ENCODE assay signal across 16 cellular contexts in the genomic region with DNA sequence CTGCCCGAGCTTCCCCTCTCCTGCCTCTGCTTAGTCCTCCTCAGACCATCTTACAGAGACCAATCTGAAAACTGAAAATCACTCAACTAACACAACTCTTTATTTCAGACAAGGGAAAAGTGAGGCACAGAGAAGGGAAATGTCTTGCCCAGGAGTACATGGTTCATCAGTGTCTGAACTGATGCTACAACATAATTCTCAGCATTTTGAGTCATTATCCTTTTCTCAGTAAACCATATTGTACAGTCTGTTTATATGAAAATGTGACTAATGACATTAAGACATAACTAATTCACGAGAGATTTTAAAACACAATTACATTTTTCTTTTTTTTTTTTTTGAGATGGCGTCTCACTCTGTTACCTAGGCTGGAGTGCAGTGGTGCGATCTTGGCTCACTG.
DNase-seq lines count a peak whose midpoint lies in the region; ATAC-seq and TF ChIP-seq lines count a peak whose summit lies in the region.
"Had no signal": no experiment of that assay in that cellular context is flagged by ENCODE, and none has a peak within 500 bp of the region (broad histone marks: within the 10 kb centered on the region; RNA-seq: fewer than 3 reads in every experiment).

No MANE protein-coding gene starts in this region.

- H3K4me1 Mint-ChIP-seq in activated T-cell treated with anti-CD3 and anti-CD28 coated beads, Interleukin-2, amount 50 U/mL, for 72 hours (ENCODE audit: low read depth) = no peaks in the 10 kb centered on the region
- peaks cover 5% of the 10 kb centered on the region for H3K4me1 Mint-ChIP-seq in memory B cell
- H3K4me1 Mint-ChIP-seq in naive thymus-derived CD8-positive, alpha-beta T cell = peaks cover 0 to 2% (median 0%) of the 10 kb centered on the region in 4 donors
- H3K4me1 Mint-ChIP-seq: CD14-positive monocyte, H9 had no signal

- H2AFZ ChIP-seq in KMS-11 (ENCODE audit: low read depth) = no peak overlapping the region

- H3K4me3 ChIP-seq in KMS-11 (IDR thresholded peaks at IDR 0.05; ENCODE audit: insufficient read depth, low read depth, low read length) = no peak overlapping the region
- H3K4me3 ChIP-seq: BLaER1 had no signal

- peaks cover 18 to 30% of the 10 kb centered on the region in 2 donors for H3K36me3 Mint-ChIP-seq in activated T-cell treated with anti-CD3 and anti-CD28 coated beads, Interleukin-2, amount 50 U/mL, for 72 hours (ENCODE audit: insufficient read depth in 2 of 2)
- peaks cover 39% of the 10 kb centered on the region for H3K36me3 Mint-ChIP-seq in memory B cell
- peaks cover 20 to 87% (median 45%) of the 10 kb centered on the region in 3 donors for H3K36me3 Mint-ChIP-seq in naive thymus-derived CD8-positive, alpha-beta T cell

- no peaks in the 10 kb centered on the region for H3K79me2 ChIP-seq in KMS-11 (ENCODE audit: insufficient read depth, low read depth)

- POLR2A ChIA-PET in naive thymus-derived CD8-positive, alpha-beta T cell (lab: Charles Lee) = no interaction called here

- no peaks in the 10 kb centered on the region for H3K27me3 Mint-ChIP-seq in activated T-cell treated with anti-CD3 and anti-CD28 coated beads, Interleukin-2, amount 50 U/mL, for 72 hours (ENCODE audit: low read depth)
- H3K27me3 Mint-ChIP-seq in memory B cell = no peaks in the 10 kb centered on the region
- no peaks in the 10 kb centered on the region for H3K27me3 Mint-ChIP-seq in naive thymus-derived CD8-positive, alpha-beta T cell
- H3K27me3 Mint-ChIP-seq: CD4-positive, alpha-beta memory T cell had no signal

- no peaks in the 10 kb centered on the region for H3K27me3 ChIP-seq in KMS-11 (ENCODE audit: insufficient read depth, low read depth)
- H3K27me3 ChIP-seq: BLaER1 had no signal

- H3K36me3 ChIP-seq in KMS-11 (ENCODE audit: insufficient read depth) = peaks cover 11% of the 10 kb centered on the region

- H3K4me2 ChIP-seq in KMS-11 = peak overlapping the region; percentile 61
- H3K4me2 ChIP-seq: BLaER1 had no signal

- H3K27ac ChIP-seq in KMS-11 = peak overlapping the region; percentile 71; the same call in 1 of the 2 replicates
- H3K27ac ChIP-seq: 22Rv1, BLaER1 had no signal

- no peaks in the 10 kb centered on the region for H3K9me3 Mint-ChIP-seq in activated T-cell treated with anti-CD3 and anti-CD28 coated beads, Interleukin-2, amount 50 U/mL, for 72 hours
- H3K9me3 Mint-ChIP-seq in memory B cell = no peaks in the 10 kb centered on the region
- H3K9me3 Mint-ChIP-seq in naive thymus-derived CD8-positive, alpha-beta T cell = no peaks in the 10 kb centered on the region
- H3K9me3 Mint-ChIP-seq: CD4-positive, alpha-beta memory T cell; H9 had no signal

- TF ChIP-seq CTCF in KMS-11 (conservative IDR thresholded peaks at IDR 0.05; ENCODE audit: low read depth, low read length) = no peak

- peaks cover 37% of the 10 kb centered on the region for H3K4me1 ChIP-seq in KMS-11 (ENCODE audit: low read depth, poor library complexity, severe bottlenecking)
- H3K4me1 ChIP-seq: BLaER1 had no signal

- H4K20me1 ChIP-seq in KMS-11 (ENCODE audit: insufficient read depth) = no peaks in the 10 kb centered on the region
- H4K20me1 ChIP-seq: BLaER1 had no signal

- H3K9ac ChIP-seq in KMS-11 = peak overlapping the region; percentile 29; the same call in 1 of the 2 replicates
- H3K9ac ChIP-seq: BLaER1 had no signal

- no peak overlapping the region for H3K4me3 Mint-ChIP-seq in activated T-cell treated with anti-CD3 and anti-CD28 coated beads, Interleukin-2, amount 50 U/mL, for 72 hours
- H3K4me3 Mint-ChIP-seq in memory B cell = no peak overlapping the region
- no peak overlapping the region for H3K4me3 Mint-ChIP-seq in naive thymus-derived CD8-positive, alpha-beta T cell
- H3K4me3 Mint-ChIP-seq: CD14-positive monocyte; CD4-positive, alpha-beta memory T cell; H9 had no signal

- H3K27ac Mint-ChIP-seq in activated T-cell treated with anti-CD3 and anti-CD28 coated beads, Interleukin-2, amount 50 U/mL, for 72 hours = peak overlapping the region; percentile 13
- H3K27ac Mint-ChIP-seq in memory B cell = peak overlapping the region; percentile 77
- peak overlapping the region in 1 of 10 donors; percentile 67 for H3K27ac Mint-ChIP-seq in naive thymus-derived CD8-positive, alpha-beta T cell
- H3K27ac Mint-ChIP-seq: CD4-positive, alpha-beta memory T cell; H9 had no signal

- DNase-seq in activated CD4-positive, CD25-positive, alpha-beta regulatory T cell (lab: John Stamatoyannopoulos, UW) = no peak
- no peak for DNase-seq in activated T-cell treated with anti-CD3 and anti-CD28 coated beads, Interleukin-2, amount 50 U/mL, for 72 hours
- no peak for DNase-seq in activated T-cell treated with anti-CD3 and anti-CD28 coated beads, Interleukin-2, amount 50 U/mL, for 48 hours
- DNase-seq in memory B cell (ENCODE audit: low spot score in 2 of 2) (no peak), NAMALWA (ENCODE audit: low spot score) (no peak)
- no peak for DNase-seq in naive thymus-derived CD8-positive, alpha-beta T cell
- DNase-seq: CD4-positive, alpha-beta memory T cell; DMS153; DMS79; GF-D8; H9 had no signal

- ATAC-seq in activated CD4-positive, CD25-positive, alpha-beta regulatory T cell treated with anti-CD3 and anti-CD28 coated beads, Interleukin-2, amount 50 U/mL, for 24 hours = peak; percentile 41 to 59
- ATAC-seq in activated T-cell treated with anti-CD3 and anti-CD28 coated beads, Interleukin-2, amount 50 U/mL, for 72 hours (replicated peaks in 1 of 2) = no peak
- ATAC-seq in memory B cell (ENCODE audit: low read depth) = no peak
- ATAC-seq in naive thymus-derived CD8-positive, alpha-beta T cell = no peak

Comparison
In these comparisons a context has a peak if more than half of its experiments do, and no peak if none do; other contexts are left out.
1. ATAC-seq: peak in activated CD4-positive, CD25-positive, alpha-beta regulatory T cell treated with anti-CD3 and anti-CD28 coated beads, Interleukin-2, amount 50 U/mL, for 24 hours (2 of 2); none in activated T-cell treated with anti-CD3 and anti-CD28 coated beads, Interleukin-2, amount 50 U/mL, for 72 hours (0 of 2), memory B cell (single experiment) and naive thymus-derived CD8-positive, alpha-beta T cell (0 of 2).